17 cellular contexts compared by ENCODE assay signal in genomic region chr4:182537031-182537617, GRCh38.
DNase-seq lines count a peak whose midpoint lies in the region; ATAC-seq and TF ChIP-seq lines count a peak whose summit lies in the region.
"Had no signal": no experiment of that assay in that cellular context is flagged by ENCODE, and none has a peak within 500 bp of the region (broad histone marks: within the 10 kb centered on the region; RNA-seq: fewer than 3 reads in every experiment).

No MANE protein-coding gene starts in this region.

- H3K4me3 ChIP-seq in SK-N-SH (ENCODE audit: low read depth in 2 of 2, low read length in 1 of 2) (no peak overlapping the region), endocrine pancreas (ENCODE audit: control insufficient read depth, insufficient read depth, low read length) (peak overlapping the region; percentile 77)

- no peak overlapping the region for H2AFZ ChIP-seq in SK-N-SH (ENCODE audit: low read depth)

- H3K27me3 ChIP-seq in SK-N-SH (ENCODE audit: insufficient read depth) (no peaks in the 10 kb centered on the region), endocrine pancreas (ENCODE audit: control insufficient read depth, insufficient read depth, low read length) (no peaks in the 10 kb centered on the region)

- no peaks in the 10 kb centered on the region for H3K9me3 ChIP-seq in SK-N-SH
- no peaks in the 10 kb centered on the region for H3K9me3 ChIP-seq in endocrine pancreas (ENCODE audit: control insufficient read depth, low read length)

- 69% methylated on average over 6 of the region's 6 CpGs for WGBS in SK-N-SH (ENCODE audit: low lambda C conversion rate)

- H3K79me2 ChIP-seq in SK-N-SH (ENCODE audit: insufficient read depth) = no peaks in the 10 kb centered on the region; the same call in 1 of the 2 replicates

- H3K4me1 ChIP-seq in SK-N-SH (ENCODE audit: control insufficient read depth in 1 of 2, insufficient read depth in 2 of 2, low read depth in 1 of 2, low read length in 1 of 2) (peaks cover 0 to 4% of the 10 kb centered on the region in 2 experiments; a peak in 2 of 4 replicates), endocrine pancreas (ENCODE audit: control insufficient read depth, insufficient read depth, low read length) (peaks cover 37% of the 10 kb centered on the region)

- CTCF ChIA-PET in SK-N-SH (lab: Yijun Ruan, JAX) = interaction anchor here (1.1 to 1.6 kb wide), 3 partner anchors 11 to 190 kb away, joined by 3 to 5 read pairs (median 3); no protein-coding TSS in a partner anchor

- no peaks in the 10 kb centered on the region for H3K9me2 ChIP-seq in SK-N-SH

- no peak overlapping the region for H3K4me2 ChIP-seq in SK-N-SH

- no peaks in the 10 kb centered on the region for H4K20me1 ChIP-seq in SK-N-SH (ENCODE audit: insufficient read depth)

- no peak overlapping the region; a peak in 1 of 4 replicates for H3K27ac ChIP-seq in SK-N-SH (ENCODE audit: low read depth in 2 of 2, low read length in 1 of 2)

- intact Hi-C loops in sciatic nerve (cut with DNase I) = loop anchor here (5.0 kb wide), 1 partner anchor 1185 kb away; no protein-coding TSS in a partner anchor

- DNase-seq in SK-N-SH (no peak), kidney tubule cell (ENCODE audit: low spot score) (peak; percentile 1), DMS153 (lab: John Stamatoyannopoulos, UW) (no peak), sciatic nerve (ENCODE audit: low spot score) (no peak), NCI-H1105 treated with DMSO at 0.1 percent for 48 hours (lab: John Stamatoyannopoulos, UW) (no peak)
- DNase-seq in stimulated activated CD4-positive, alpha-beta T cell treated with anti-CD3 and anti-CD28 coated beads, Interleukin-12 subunit alpha, Interleukin-12 subunit beta, amount 100 ng/mL, for 4 hours = no peak
- DNase-seq: 8988T; CD8-positive, alpha-beta T cell; GF-D8; H7; KG1; NCI-H1048; NCI-H2081 treated with DMSO at 0.1 percent for 48 hours; NCI-H2227 treated with DMSO at 0.1 percent for 48 hours; NCI-H524 had no signal

- no peak overlapping the region for H3K9ac ChIP-seq in SK-N-SH
- H3K9ac ChIP-seq in endocrine pancreas (ENCODE audit: control insufficient read depth, insufficient read depth, low read length) = no peak overlapping the region

- no peak for TF ChIP-seq EP300 in SK-N-SH (IDR thresholded peaks at IDR 0.05; ENCODE audit: borderline replicate concordance in 1 of 2, low read depth in 1 of 2, low read length in 1 of 2)

- ATAC-seq in SK-N-SH treated with all-trans-retinoic acid at 6 μM for 48 hours = peak; percentile 34; the same call in 1 of the 3 replicates
- no peak for ATAC-seq in sciatic nerve
- ATAC-seq: CD8-positive, alpha-beta T cell had no signal

- no peak for TF ChIP-seq RAD21 in SK-N-SH (IDR thresholded peaks at IDR 0.05; ENCODE audit: low read length)

- no peaks in the 10 kb centered on the region for H3K36me3 ChIP-seq in SK-N-SH (replicated peaks in 1 of 2; ENCODE audit: control insufficient read depth in 1 of 2, insufficient read depth in 2 of 2, low read length in 1 of 2)
- no peaks in the 10 kb centered on the region for H3K36me3 ChIP-seq in endocrine pancreas (ENCODE audit: control insufficient read depth, insufficient read depth, low read length)

- POLR2A ChIA-PET in SK-N-SH (lab: Yijun Ruan, JAX) = no interaction called here

- no peak for TF ChIP-seq CTCF in SK-N-SH (IDR thresholded peaks at IDR 0.05)

- H3F3A ChIP-seq in SK-N-SH (replicated peaks; ENCODE audit: insufficient read depth) = no peaks in the 10 kb centered on the region

TF ChIP-seq in SK-N-SH treated with all-trans-retinoic acid at 6 μM for 48 hours, 23 proteins besides CTCF, POLR2A, EP300 and RAD21 (continues in another document):
- TF ChIP-seq SNAI2 (CRISPR knock-in tag; IDR thresholded peaks at IDR 0.05) (no peak), BACH2 (CRISPR knock-in tag; IDR thresholded peaks at IDR 0.05; ENCODE audit: borderline replicate concordance) (no peak), ESRRG (CRISPR knock-in tag; IDR thresholded peaks at IDR 0.05) (no peak), OSR1 (CRISPR knock-in tag; IDR thresholded peaks at IDR 0.05) (no peak), RARB (CRISPR knock-in tag; IDR thresholded peaks at IDR 0.05) (no peak), TOX (CRISPR knock-in tag; IDR thresholded peaks at IDR 0.05; ENCODE audit: borderline replicate concordance) (no peak), CSDC2 (CRISPR knock-in tag; IDR thresholded peaks at IDR 0.05) (no peak), ZFP30 (CRISPR knock-in tag; IDR thresholded peaks at IDR 0.05) (no peak), ZNF70 (CRISPR knock-in tag; IDR thresholded peaks at IDR 0.05) (no peak), PPARA (CRISPR knock-in tag; IDR thresholded peaks at IDR 0.05; ENCODE audit: borderline replicate concordance) (no peak), ISL1 (CRISPR knock-in tag; IDR thresholded peaks at IDR 0.05) (no peak), ZNF8 (CRISPR knock-in tag; IDR thresholded peaks at IDR 0.05) (no peak), ARNTL (CRISPR knock-in tag; IDR thresholded peaks at IDR 0.05; ENCODE audit: borderline replicate concordance, low read depth) (no peak), ZFP3 (CRISPR knock-in tag; IDR thresholded peaks at IDR 0.05) (no peak), CSRNP3 (CRISPR knock-in tag; IDR thresholded peaks at IDR 0.05) (no peak)

TF ChIP-seq in SK-N-SH, 30 proteins besides CTCF, POLR2A, EP300 and RAD21:
- no peak for TF ChIP-seq FOXM1 (IDR thresholded peaks at IDR 0.05; ENCODE audit: low read depth)
- no peak for TF ChIP-seq MEF2A (IDR thresholded peaks at IDR 0.05; ENCODE audit: borderline replicate concordance, low read depth)
- no peak for TF ChIP-seq REST (IDR thresholded peaks at IDR 0.05; ENCODE audit: low read depth, low read length)
- TF ChIP-seq ELF1 (IDR thresholded peaks at IDR 0.05) = no peak
- no peak for TF ChIP-seq USF2 (IDR thresholded peaks at IDR 0.05; ENCODE audit: borderline replicate concordance, low read depth, low read length)
- no peak for TF ChIP-seq NRF1 (IDR thresholded peaks at IDR 0.05; ENCODE audit: low read depth, low read length)
- TF ChIP-seq RFX5 (IDR thresholded peaks at IDR 0.05; ENCODE audit: low read length) = no peak
- TF ChIP-seq JUND (IDR thresholded peaks at IDR 0.05) = no peak
- no peak for TF ChIP-seq TEAD4 (IDR thresholded peaks at IDR 0.05; ENCODE audit: borderline replicate concordance, insufficient read depth)
- no peak for TF ChIP-seq IRF3 (IDR thresholded peaks at IDR 0.05; ENCODE audit: low read depth, low read length)
- no peak for TF ChIP-seq MAX (IDR thresholded peaks at IDR 0.05; ENCODE audit: low read depth)
- TF ChIP-seq MXI1 (IDR thresholded peaks at IDR 0.05; ENCODE audit: low read depth, low read length) = no peak
- no peak for TF ChIP-seq CHD2 (IDR thresholded peaks at IDR 0.05; ENCODE audit: low read length, partially characterized antibody)
- TF ChIP-seq YY1 (IDR thresholded peaks at IDR 0.05; ENCODE audit: low read depth) = no peak
